8 cellular contexts compared by ENCODE assay signal in the genomic region with DNA sequence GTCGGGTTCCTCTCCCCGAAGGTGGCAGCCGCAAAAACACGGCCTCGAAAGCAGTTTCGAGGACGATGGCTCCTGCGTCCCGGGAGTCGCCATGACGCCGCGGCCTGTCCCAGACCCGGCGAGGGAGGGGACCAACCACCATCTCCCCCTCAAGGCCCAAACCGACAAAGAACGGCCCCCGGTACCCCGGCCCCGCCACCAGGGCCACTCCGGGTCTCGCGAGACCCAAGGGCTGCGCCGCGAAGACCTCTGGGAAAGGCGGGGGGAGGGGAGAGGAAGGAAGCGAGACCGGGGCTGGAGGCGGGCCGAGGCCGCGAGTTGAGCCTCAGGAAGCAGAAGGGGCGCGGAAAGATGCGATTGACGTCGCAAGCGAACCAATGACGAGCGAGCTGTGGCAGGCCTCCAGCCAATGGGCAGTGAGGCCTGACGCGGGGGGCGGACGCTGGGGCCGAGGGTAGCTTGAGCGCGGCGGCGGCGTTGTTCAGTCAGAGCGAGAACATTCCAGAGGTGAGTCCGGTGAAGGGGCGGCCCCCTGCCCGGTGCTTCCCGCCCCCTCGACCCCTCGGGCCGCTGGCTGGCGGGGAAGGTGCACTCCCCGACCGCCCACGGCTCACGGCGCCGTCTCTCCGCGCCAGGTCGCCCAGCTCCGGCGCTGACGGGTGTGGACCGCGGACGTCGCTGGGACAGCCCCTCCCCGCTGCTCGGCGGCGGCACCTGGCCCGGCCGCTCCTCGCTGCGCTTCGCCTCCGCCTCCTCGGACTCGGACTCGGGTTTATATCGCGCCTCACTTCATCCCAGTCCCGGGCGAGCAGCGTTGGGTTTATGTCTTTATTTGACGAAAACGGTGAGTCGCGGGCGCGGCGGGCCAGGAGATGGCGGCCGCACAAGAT. TPM values are rescaled to one million over a fixed set of nuclear protein-coding genes. Genes with fewer than 3 reads are reported as not detected.
DNase-seq lines count a peak whose midpoint lies in the region; ATAC-seq, FAIRE-seq and TF ChIP-seq lines count a peak whose summit lies in the region.

TSS of gene EIF5 (plus strand) at position 484 of the 890 bp plus-strand sequence. CDS start 1,624 bp downstream, outside the sequence.

- dilution Hi-C loops in keratinocyte (cut with MboI; ENCODE audit: extremely low pct_ligation_motif_present, low sequenced_read_pairs) = no loop called here

- no peaks in the 10 kb centered on the region for H3K9me3 ChIP-seq in keratinocyte (ENCODE audit: control insufficient read depth, low read depth, low read length)

- H3K27ac ChIP-seq in keratinocyte (ENCODE audit: control insufficient read depth, insufficient read depth, low read length) = peak within 1 kb of the TSS; percentile 97

- peaks cover 51% of the 10 kb centered on the region for H3K79me2 ChIP-seq in keratinocyte (ENCODE audit: control insufficient read depth, insufficient read depth, low read length)

- peak within 1 kb of the TSS; percentile 96 for H3K4me2 ChIP-seq in keratinocyte (ENCODE audit: control insufficient read depth, extremely low read depth, insufficient read depth, low read depth, low read length)

- H3K9me1 ChIP-seq in keratinocyte (ENCODE audit: control insufficient read depth, extremely low read depth, insufficient read depth, low read length) = no peaks in the 10 kb centered on the region

- peak within 1 kb of the TSS; percentile 91 for H2AFZ ChIP-seq in keratinocyte (ENCODE audit: control insufficient read depth, low read length)

- peaks cover 18% of the 10 kb centered on the region for H4K20me1 ChIP-seq in keratinocyte (ENCODE audit: control insufficient read depth, extremely low read depth, insufficient read depth, low read length)

- ATAC-seq in GM19043 (IDR thresholded peaks at IDR 0.05; ENCODE audit: low read depth, unreplicated experiment) (peak; percentile 81), HG03378 (IDR thresholded peaks at IDR 0.05; ENCODE audit: unreplicated experiment) (peak; percentile 82)

- peak in 1 of 3 experiments; percentile 38 for TF ChIP-seq CTCF in keratinocyte (optimal IDR thresholded peaks at IDR 0.05 in 1 of 3, IDR thresholded peaks at IDR 0.05 in 1 of 3, conservative IDR thresholded peaks at IDR 0.05 in 1 of 3; ENCODE audit: extremely low read depth in 1 of 3, insufficient read depth in 2 of 3, low read length in 3 of 3)

- H3K36me3 ChIP-seq in keratinocyte (ENCODE audit: control insufficient read depth in 2 of 2, extremely low read depth in 1 of 2, insufficient read depth in 2 of 2, low read length in 2 of 2) = peaks cover 31 to 41% of the 10 kb centered on the region in 2 experiments

- no peaks in the 10 kb centered on the region for H3K27me3 ChIP-seq in keratinocyte (ENCODE audit: control insufficient read depth, extremely low read depth, insufficient read depth, low read length)

- peak within 1 kb of the TSS; percentile 98 for H3K9ac ChIP-seq in keratinocyte (ENCODE audit: control insufficient read depth, extremely low read depth, insufficient read depth, low read length)

- DNase-seq in AML-193 (lab: John Stamatoyannopoulos, UW) (peak; percentile 97 to 98), NCI-H460 (ENCODE audit: extremely low read depth, low read depth) (peak; percentile 98), cerebellar nuclear complex (lab: John Stamatoyannopoulos, UW) (peak; percentile 79 to 97), keratinocyte (ENCODE audit: low read depth, low spot score) (peak; percentile 94)
- DNase-seq in activated CD4-positive, CD25-positive, alpha-beta regulatory T cell treated with anti-CD3 and anti-CD28 coated beads, Interleukin-2, amount 50 U/mL, for 72 hours = peak; percentile 99
- peak; percentile 94 to 98 for DNase-seq in stimulated activated CD4-positive, alpha-beta T cell treated with anti-CD3 and anti-CD28 coated beads, Interleukin-15, amount 100 ng/mL, for 1 hour (ENCODE audit: low read depth in 1 of 2, low spot score in 1 of 2)

- peak within 1 kb of the TSS; percentile 64 to 99 (median 97) for H3K4me3 ChIP-seq in keratinocyte (ENCODE audit: control insufficient read depth in 2 of 3, extremely low read depth in 1 of 3, insufficient read depth in 2 of 3, low read depth in 1 of 3, low read length in 3 of 3)

- H3K4me1 ChIP-seq in keratinocyte (ENCODE audit: control insufficient read depth, extremely low read depth, insufficient read depth, low read length) = peaks cover 16% of the 10 kb centered on the region

- FAIRE-seq in keratinocyte (lab: Jason Lieb, UNC) = no peak

RNA-seq across cellular contexts. Expression of gene EIF5, which starts in this region (rescaled TPM):
- 157 and 204 TPM in 2 replicates for total RNA-seq in NCI-H460 (2014; rRNA removed; shearing (Covaris generic))
- 137 and 164 TPM in 2 replicates for polyA plus RNA-seq in NCI-H460 (2014; cell fraction: nucleus; rRNA removed)
- polyA plus RNA-seq in keratinocyte = 139 to 283 TPM (median 221 TPM) in 3 replicates
- 273 TPM for polyA plus RNA-seq in keratinocyte (2011; ENCODE audit: low read depth)
- polyA plus RNA-seq in keratinocyte (2011; cell fraction: cytosol; rRNA removed) = 115 and 191 TPM in 2 replicates
- polyA plus RNA-seq in keratinocyte (2011; cell fraction: nucleus; rRNA removed) = 159 and 203 TPM in 2 replicates
- 132 and 196 TPM in 2 replicates for polyA plus RNA-seq in keratinocyte (2012; ENCODE audit: low replicate concordance)
- polyA minus RNA-seq in keratinocyte = 54.1 to 141 TPM (median 61.6 TPM) in 3 replicates
- 65.4 TPM for polyA minus RNA-seq in keratinocyte (2011; cell fraction: cytosol; rRNA and poly(A)+ RNA removed)
- 58.7 and 107 TPM in 2 replicates for polyA minus RNA-seq in keratinocyte (2011; cell fraction: nucleus; rRNA and poly(A)+ RNA removed)

Comparison
In these comparisons a context has a peak if more than half of its experiments do, and no peak if none do; other contexts are left out.
1. Peak in every context shown above with its lines: DNase-seq, ATAC-seq, H3K4me3 ChIP-seq and H3K27ac ChIP-seq.